Comparison of ENCODE assay signal across 10 cellular contexts in genomic region chr7:16619979-16620408, GRCh38. TPM values are rescaled to one million over a fixed set of nuclear protein-coding genes. Genes with fewer than 3 reads are reported as not detected.
DNase-seq lines count a peak whose midpoint lies in the region; ATAC-seq and TF ChIP-seq lines count a peak whose summit lies in the region.
"Had no signal": no experiment of that assay in that cellular context is flagged by ENCODE, and none has a peak within 500 bp of the region (broad histone marks: within the 10 kb centered on the region; RNA-seq: fewer than 3 reads in every experiment).

No MANE protein-coding gene starts in this region.

- no peaks in the 10 kb centered on the region for H3K9me3 Mint-ChIP-seq in WTC11

- peaks cover 11% of the 10 kb centered on the region for H3K36me3 Mint-ChIP-seq in WTC11

- H3K4me3 Mint-ChIP-seq in WTC11: no peak overlapping the region

- DNase-seq in epithelial cell of esophagus (ENCODE audit: low read depth): peak; percentile 49
- DNase-seq in WTC11 (ENCODE audit: low spot score): no peak
- no peak for DNase-seq in H7
- no peak for DNase-seq in SIG-M5 (lab: John Stamatoyannopoulos, UW)
- DNase-seq: activated CD8-positive, alpha-beta memory T cell treated with anti-CD3 and anti-CD28 coated beads for 24 hours; NCI-H187 treated with DMSO at 0.1 percent for 48 hours had no signal

- H3K27me3 Mint-ChIP-seq in WTC11 (ENCODE audit: low read depth): no peaks in the 10 kb centered on the region

- no peak overlapping the region; the same call in 1 of the 2 replicates for H3K27ac Mint-ChIP-seq in WTC11

- CTCF ChIA-PET in WTC11 (lab: Charles Lee): no interaction called here

- no peaks in the 10 kb centered on the region for H3K27me3 ChIP-seq in H7 (ENCODE audit: control insufficient read depth, insufficient read depth, low read length)

- peak; percentile 93 for ATAC-seq in GM18858 (IDR thresholded peaks at IDR 0.05; ENCODE audit: unreplicated experiment)
- peak; percentile 84 for ATAC-seq in GM21447 (IDR thresholded peaks at IDR 0.05; ENCODE audit: unreplicated experiment)
- ATAC-seq in HG03354 (IDR thresholded peaks at IDR 0.05; ENCODE audit: poor library complexity, severe bottlenecking, unreplicated experiment): peak; percentile 84
- ATAC-seq in WTC11: no peak
- ATAC-seq in GM19324 (IDR thresholded peaks at IDR 0.05; ENCODE audit: low FRiP score, unreplicated experiment): no peak

- H3K36me3 ChIP-seq in H7 (replicated peaks; ENCODE audit: control insufficient read depth, insufficient read depth, low read length): no peaks in the 10 kb centered on the region

- no peak overlapping the region for H3K4me3 ChIP-seq in epithelial cell of esophagus (ENCODE audit: low read length)
- no peak overlapping the region for H3K4me3 ChIP-seq in H7 (ENCODE audit: insufficient read depth, low read depth, low read length)

- no peak for TF ChIP-seq CTCF in epithelial cell of esophagus (IDR thresholded peaks at IDR 0.05; ENCODE audit: insufficient read depth, low read depth, low read length, missing control alignments)
- TF ChIP-seq CTCF in WTC11 (IDR thresholded peaks at IDR 0.05): no peak

- peaks cover 13% of the 10 kb centered on the region for H3K4me1 Mint-ChIP-seq in WTC11

- POLR2A ChIA-PET in WTC11 (lab: Charles Lee): no interaction called here

TF ChIP-seq in WTC11, 78 proteins besides CTCF, POLR2A, EP300 and RAD21:
- TF ChIP-seq MAX (CRISPR knock-in tag; IDR thresholded peaks at IDR 0.05) (no peak), ZBTB21 (CRISPR knock-in tag; IDR thresholded peaks at IDR 0.05; ENCODE audit: borderline replicate concordance) (no peak)

RNA-seq across cellular contexts. Expression of gene ANKMY2, which starts 25.6 kb away (rescaled TPM):
- 12.0 to 13.6 TPM (median 13.0 TPM) in 3 replicates for total RNA-seq in WTC11 (2021)
- 13.6 and 16.8 TPM in 2 replicates for total RNA-seq in H7 (2014; rRNA removed; shearing (Covaris generic))

RNA-seq across cellular contexts. Expression of gene BZW2, which starts 26.0 kb away (rescaled TPM):
- total RNA-seq in WTC11 (2021): 100.0 to 105 TPM (median 104 TPM) in 3 replicates
- total RNA-seq in H7 (2014; rRNA removed; shearing (Covaris generic)): 99.0 and 99.3 TPM in 2 replicates

Comparison
In these comparisons a context has a peak if more than half of its experiments do, and no peak if none do; other contexts are left out.
1. ATAC-seq: peak in GM18858 (single experiment), GM21447 (single experiment) and HG03354 (single experiment); none in WTC11 (single experiment) and GM19324 (single experiment).